38 cellular contexts compared by ENCODE assay signal in genomic region chr13:102536196-102536595, GRCh38.
"Had no signal": no experiment of that assay in that cellular context is flagged by ENCODE, and none has a peak within 500 bp of the region (broad histone marks: within the 10 kb centered on the region; RNA-seq: fewer than 3 reads in every experiment).

No MANE protein-coding gene starts in this region.

- H3K4me1 ChIP-seq: adrenal gland, ascending aorta, body of pancreas, breast epithelium had no signal

- H3K4me1 Mint-ChIP-seq: activated naive CD4-positive, alpha-beta T cell treated with anti-CD3 and anti-CD28 coated beads, Interleukin-2, amount 10 ng/mL, durations not matched to agents 7 days and 5 days; activated naive CD4-positive, alpha-beta T cell treated with anti-CD3 and anti-CD28 coated beads, Interleukin-2, amount 50 U/mL, for 24 hours; activated naive CD8-positive, alpha-beta T cell treated with anti-CD3 and anti-CD28 coated beads for 36 hours; activated naive CD8-positive, alpha-beta T cell treated with anti-CD3 and anti-CD28 coated beads, Interleukin-2, amount 10 ng/mL, durations not matched to agents 7 days and 5 days; activated naive CD8-positive, alpha-beta T cell treated with anti-CD3 and anti-CD28 coated beads, Interleukin-2, amount 50 U/mL, for 24 hours; activated T-helper 17 cell treated with anti-CD3 and anti-CD28 coated beads, Interleukin-2, amount 50 U/mL, for 72 hours; brain; central memory CD8-positive, alpha-beta T cell had no signal

- H3K27ac Mint-ChIP-seq: activated naive CD4-positive, alpha-beta T cell treated with anti-CD3 and anti-CD28 coated beads, Interleukin-2, amount 10 ng/mL, durations not matched to agents 7 days and 5 days; activated naive CD4-positive, alpha-beta T cell treated with anti-CD3 and anti-CD28 coated beads, Interleukin-2, amount 50 U/mL, for 24 hours; activated naive CD4-positive, alpha-beta T cell treated with anti-CD3 and anti-CD28 coated beads, Interleukin-2, amount 50 U/mL, for 72 hours; activated naive CD8-positive, alpha-beta T cell; activated naive CD8-positive, alpha-beta T cell treated with anti-CD3 and anti-CD28 coated beads for 36 hours; activated naive CD8-positive, alpha-beta T cell treated with anti-CD3 and anti-CD28 coated beads, Interleukin-2, amount 10 ng/mL, durations not matched to agents 7 days and 5 days; activated naive CD8-positive, alpha-beta T cell treated with anti-CD3 and anti-CD28 coated beads, Interleukin-2, amount 50 U/mL, for 24 hours; activated T-cell treated with anti-CD3 and anti-CD28 coated beads, Interleukin-2, amount 50 U/mL, for 24 hours; activated T-cell treated with anti-CD3 and anti-CD28 coated beads, Interleukin-2, amount 50 U/mL, for 72 hours; activated T-helper 1 cell treated with anti-CD3 and anti-CD28 coated beads, Interleukin-12 subunit alpha, Interleukin-12 subunit beta, Interleukin-2, Interleukin-4 antibody, amounts not matched to agents 30 ng/mL and 10 ng/mL and 1 ng/mL, durations not matched to agents 14 hours and 24 hours and 36 hours; activated T-helper 17 cell treated with anti-CD3 and anti-CD28 coated beads, Interleukin-2, amount 50 U/mL, for 72 hours; activated T-helper 2 cell treated with anti-CD3 and anti-CD28 coated beads, Interferon-gamma antibody, Interleukin-2, Interleukin-4, amounts not matched to agents 10 μg/mL and 5 μg/mL and 100 μg/mL, durations not matched to agents 14 hours and 24 hours and 36 hours; brain had no signal

- ATAC-seq: activated T-cell treated with anti-CD3 and anti-CD28 coated beads, Interleukin-2, amount 50 U/mL, for 4 hours; activated T-cell treated with anti-CD3 and anti-CD28 coated beads, Interleukin-2, amount 50 U/mL, for 72 hours; activated T-helper 17 cell treated with anti-CD3 and anti-CD28 coated beads, Interleukin-2, amount 50 U/mL, for 72 hours; body of pancreas had no signal

- H3K9me3 ChIP-seq: adrenal gland, ascending aorta, body of pancreas, breast epithelium had no signal

- H3K36me3 Mint-ChIP-seq: activated naive CD4-positive, alpha-beta T cell treated with anti-CD3 and anti-CD28 coated beads, Interleukin-2, amount 10 ng/mL, durations not matched to agents 7 days and 5 days; activated naive CD4-positive, alpha-beta T cell treated with anti-CD3 and anti-CD28 coated beads, Interleukin-2, amount 50 U/mL, for 24 hours; activated naive CD4-positive, alpha-beta T cell treated with anti-CD3 and anti-CD28 coated beads, Interleukin-2, amount 50 U/mL, for 72 hours; activated naive CD8-positive, alpha-beta T cell; activated naive CD8-positive, alpha-beta T cell treated with anti-CD3 and anti-CD28 coated beads for 36 hours; activated naive CD8-positive, alpha-beta T cell treated with anti-CD3 and anti-CD28 coated beads, Interleukin-2, amount 10 ng/mL, durations not matched to agents 7 days and 5 days; brain had no signal

- H3K27ac ChIP-seq: adrenal gland, ascending aorta, body of pancreas, brain microvascular endothelial cell, breast epithelium, cardiac muscle cell had no signal

- H3K27me3 ChIP-seq: adrenal gland, ascending aorta, body of pancreas, brain microvascular endothelial cell, breast epithelium, cardiac muscle cell had no signal

- H3K4me3 Mint-ChIP-seq: activated naive CD4-positive, alpha-beta T cell treated with anti-CD3 and anti-CD28 coated beads, Interleukin-2, amount 10 ng/mL, durations not matched to agents 7 days and 5 days; activated naive CD4-positive, alpha-beta T cell treated with anti-CD3 and anti-CD28 coated beads, Interleukin-2, amount 50 U/mL, for 24 hours; activated naive CD8-positive, alpha-beta T cell; activated naive CD8-positive, alpha-beta T cell treated with anti-CD3 and anti-CD28 coated beads for 36 hours; activated naive CD8-positive, alpha-beta T cell treated with anti-CD3 and anti-CD28 coated beads, Interleukin-2, amount 10 ng/mL, durations not matched to agents 7 days and 5 days; activated naive CD8-positive, alpha-beta T cell treated with anti-CD3 and anti-CD28 coated beads, Interleukin-2, amount 50 U/mL, for 24 hours; activated T-cell treated with anti-CD3 and anti-CD28 coated beads, Interleukin-2, amount 50 U/mL, for 24 hours; activated T-cell treated with anti-CD3 and anti-CD28 coated beads, Interleukin-2, amount 50 U/mL, for 4 hours; activated T-cell treated with anti-CD3 and anti-CD28 coated beads, Interleukin-2, amount 50 U/mL, for 72 hours; activated T-helper 1 cell treated with anti-CD3 and anti-CD28 coated beads, Interleukin-12 subunit alpha, Interleukin-12 subunit beta, Interleukin-2, Interleukin-4 antibody, amounts not matched to agents 30 ng/mL and 10 ng/mL and 1 ng/mL, durations not matched to agents 14 hours and 24 hours and 36 hours; activated T-helper 17 cell treated with anti-CD3 and anti-CD28 coated beads, Interleukin-2, amount 50 U/mL, for 72 hours; brain; central memory CD8-positive, alpha-beta T cell had no signal

- H3K9me3 Mint-ChIP-seq: activated naive CD4-positive, alpha-beta T cell treated with anti-CD3 and anti-CD28 coated beads, Interleukin-2, amount 10 ng/mL, durations not matched to agents 7 days and 5 days; activated naive CD4-positive, alpha-beta T cell treated with anti-CD3 and anti-CD28 coated beads, Interleukin-2, amount 50 U/mL, for 72 hours; activated naive CD8-positive, alpha-beta T cell treated with anti-CD3 and anti-CD28 coated beads, Interleukin-2, amount 10 ng/mL, durations not matched to agents 7 days and 5 days; activated naive CD8-positive, alpha-beta T cell treated with anti-CD3 and anti-CD28 coated beads, Interleukin-2, amount 50 U/mL, for 24 hours; activated T-cell treated with anti-CD3 and anti-CD28 coated beads, Interleukin-2, amount 50 U/mL, for 24 hours; activated T-helper 1 cell treated with anti-CD3 and anti-CD28 coated beads, Interleukin-12 subunit alpha, Interleukin-12 subunit beta, Interleukin-2, Interleukin-4 antibody, amounts not matched to agents 30 ng/mL and 10 ng/mL and 1 ng/mL, durations not matched to agents 14 hours and 24 hours and 36 hours; activated T-helper 17 cell treated with anti-CD3 and anti-CD28 coated beads, Interleukin-2, amount 50 U/mL, for 72 hours; activated T-helper 2 cell treated with anti-CD3 and anti-CD28 coated beads, Interferon-gamma antibody, Interleukin-2, Interleukin-4, amounts not matched to agents 10 μg/mL and 5 μg/mL and 100 μg/mL, durations not matched to agents 14 hours and 24 hours and 36 hours; brain; central memory CD8-positive, alpha-beta T cell had no signal

- H3K27me3 Mint-ChIP-seq: activated naive CD4-positive, alpha-beta T cell treated with anti-CD3 and anti-CD28 coated beads, Interleukin-2, amount 10 ng/mL, durations not matched to agents 7 days and 5 days; activated naive CD8-positive, alpha-beta T cell treated with anti-CD3 and anti-CD28 coated beads, Interleukin-2, amount 10 ng/mL, durations not matched to agents 7 days and 5 days; brain had no signal

- DNase-seq: activated effector memory CD4-positive, alpha-beta T cell treated with anti-CD3 and anti-CD28 coated beads, Interleukin-2, amount 50 U/mL, for 16 hours; activated effector memory CD4-positive, alpha-beta T cell treated with Interleukin-2 at 50 U/mL for 16 hours; activated gamma-delta T cell; activated gamma-delta T cell treated with Interleukin-2 at 50 U/mL for 16 hours; activated naive CD4-positive, alpha-beta T cell; activated naive CD4-positive, alpha-beta T cell treated with anti-CD3 and anti-CD28 coated beads, Interleukin-2, amount 10 ng/mL, durations not matched to agents 7 days and 5 days; activated naive CD4-positive, alpha-beta T cell treated with anti-CD3 and anti-CD28 coated beads, Interleukin-2, amount 50 U/mL, for 16 hours; activated naive CD4-positive, alpha-beta T cell treated with Interleukin-2 at 50 U/mL for 16 hours; activated naive CD8-positive, alpha-beta T cell treated with anti-CD3 and anti-CD28 coated beads for 36 hours; activated naive CD8-positive, alpha-beta T cell treated with anti-CD3 and anti-CD28 coated beads, Interleukin-2, amount 10 ng/mL, durations not matched to agents 7 days and 5 days; activated naive CD8-positive, alpha-beta T cell treated with anti-CD3 and anti-CD28 coated beads, Interleukin-2, amount 50 U/mL, for 24 hours; activated T-cell treated with anti-CD3 and anti-CD28 coated beads for 4 hours; activated T-cell treated with anti-CD3 and anti-CD28 coated beads, Interleukin-2, amount 50 U/mL, for 1 hour; activated T-cell treated with anti-CD3 and anti-CD28 coated beads, Interleukin-2, amount 50 U/mL, for 24 hours; activated T-cell treated with anti-CD3 and anti-CD28 coated beads, Interleukin-2, amount 50 U/mL, for 4 hours; activated T-cell treated with anti-CD3 and anti-CD28 coated beads, Interleukin-2, amount 50 U/mL, for 48 hours; activated T-cell treated with anti-CD3 and anti-CD28 coated beads, Interleukin-2, amount 50 U/mL, for 72 hours; adrenal gland; amniotic stem cell; amygdala; brain microvascular endothelial cell; caudate nucleus; central memory CD4-positive, alpha-beta T cell; cerebellar nuclear complex had no signal

- FAIRE-seq: astrocyte, bronchial epithelial cell had no signal

- H3K36me3 ChIP-seq: adrenal gland, ascending aorta, brain microvascular endothelial cell, breast epithelium, cardiac muscle cell had no signal

- H3K4me3 ChIP-seq: adrenal gland, ascending aorta, body of pancreas, breast epithelium, cardiac muscle cell had no signal
